ENCODE assay signal across 21 cellular contexts in genomic region chr15:98063871-98064270, GRCh38.
"Had no signal": no experiment of that assay in that cellular context is flagged by ENCODE, and none has a peak within 500 bp of the region (broad histone marks: within the 10 kb centered on the region; RNA-seq: fewer than 3 reads in every experiment).

No MANE protein-coding gene starts in this region.

- H3K27ac ChIP-seq: brain microvascular endothelial cell, colonic mucosa, gastroesophageal sphincter, left lung, tibial artery, uterus had no signal

- H3K27me3 ChIP-seq: brain microvascular endothelial cell, colonic mucosa, gastroesophageal sphincter, tibial artery, uterus had no signal

- H3K4me1 ChIP-seq: colonic mucosa, gastroesophageal sphincter, uterus had no signal

- ATAC-seq: activated CD8-positive, alpha-beta T cell treated with anti-CD3 and anti-CD28 coated beads for 36 hours; activated T-helper 17 cell treated with anti-CD3 and anti-CD28 coated beads, Interleukin-2, amount 50 U/mL, for 72 hours; gastroesophageal sphincter; heart left ventricle had no signal

- H3K9me3 ChIP-seq: colonic mucosa, gastroesophageal sphincter, left lung, tibial artery, uterus had no signal

- H3K36me3 ChIP-seq: brain microvascular endothelial cell, colonic mucosa, gastroesophageal sphincter, heart left ventricle, left lung, tibial artery, uterus had no signal

- H3K4me3 ChIP-seq: colonic mucosa, gastroesophageal sphincter, heart left ventricle, left lung, tibial artery, uterus had no signal

- DNase-seq: activated CD4-positive, alpha-beta T cell treated with anti-CD3 and anti-CD28 coated beads, Interleukin-2, amount 10 ng/mL, durations not matched to agents 24 days and 14 days; activated CD4-positive, CD25-positive, alpha-beta regulatory T cell; activated CD8-positive, alpha-beta T cell treated with anti-CD3 and anti-CD28 coated beads for 36 hours; activated naive CD4-positive, alpha-beta T cell; activated naive CD8-positive, alpha-beta T cell treated with anti-CD3 and anti-CD28 coated beads for 36 hours; activated T-cell treated with anti-CD3 and anti-CD28 coated beads, Interleukin-2, amount 50 U/mL, for 1 hour; amygdala; brain microvascular endothelial cell; central memory CD4-positive, alpha-beta T cell; colonic mucosa; heart left ventricle; left lung; occipital lobe; posterior cingulate gyrus; stimulated activated CD4-positive, alpha-beta T cell treated with anti-CD3 and anti-CD28 coated beads, Interleukin-12 subunit alpha, Interleukin-12 subunit beta, amount 100 ng/mL, for 4 hours; stimulated activated CD4-positive, alpha-beta T cell treated with anti-CD3 and anti-CD28 coated beads, Interleukin-2, amount 100 ng/mL, for 24 hours; stimulated activated naive CD4-positive, alpha-beta T cell treated with Interleukin-2 at 50 U/mL for 16 hours; tibial artery; uterus had no signal
